In genomic region chr12:38984388-38984787, GRCh38 we compare ENCODE assay signal across 36 cellular contexts.
"Had no signal": no experiment of that assay in that cellular context is flagged by ENCODE, and none has a peak within 500 bp of the region (broad histone marks: within the 10 kb centered on the region; RNA-seq: fewer than 3 reads in every experiment).

No MANE protein-coding gene starts in this region.

- H3K27me3 ChIP-seq: MG63 had no signal

- H3K4me3 ChIP-seq: MG63 had no signal

- DNase-seq: Karpas-422, Kasumi-1, MG63, MM.1S, MV-4-11, NCI-H1048, NCI-H1092, NCI-H1092 treated with DMSO at 0.1 percent for 48 hours, NCI-H1105, NCI-H1105 treated with DMSO at 0.1 percent for 48 hours, NCI-H1417, NCI-H1417 treated with DMSO at 0.1 percent for 48 hours, NCI-H1436, NCI-H1436 treated with DMSO at 0.1 percent for 48 hours, NCI-H146, NCI-H1694, NCI-H1694 treated with DMSO at 0.1 percent for 48 hours, NCI-H187, NCI-H187 treated with DMSO at 0.1 percent for 48 hours, NCI-H1930, NCI-H2029, NCI-H2029 treated with DMSO at 0.1 percent for 48 hours, NCI-H2081, NCI-H2081 treated with DMSO at 0.1 percent for 48 hours, NCI-H2107, NCI-H2171, NCI-H2171 treated with DMSO at 0.1 percent for 48 hours, NCI-H2227 treated with DMSO at 0.1 percent for 48 hours, NCI-H226, NCI-H345, NCI-H446, NCI-H446 treated with DMSO at 0.1 percent for 48 hours, NCI-H510A, NCI-H510A treated with DMSO at 0.1 percent for 48 hours, NCI-H524, NCI-H524 treated with DMSO at 0.1 percent for 48 hours had no signal

- H3K36me3 ChIP-seq: MG63 had no signal
